7 cellular contexts compared by ENCODE assay signal in the genomic region with DNA sequence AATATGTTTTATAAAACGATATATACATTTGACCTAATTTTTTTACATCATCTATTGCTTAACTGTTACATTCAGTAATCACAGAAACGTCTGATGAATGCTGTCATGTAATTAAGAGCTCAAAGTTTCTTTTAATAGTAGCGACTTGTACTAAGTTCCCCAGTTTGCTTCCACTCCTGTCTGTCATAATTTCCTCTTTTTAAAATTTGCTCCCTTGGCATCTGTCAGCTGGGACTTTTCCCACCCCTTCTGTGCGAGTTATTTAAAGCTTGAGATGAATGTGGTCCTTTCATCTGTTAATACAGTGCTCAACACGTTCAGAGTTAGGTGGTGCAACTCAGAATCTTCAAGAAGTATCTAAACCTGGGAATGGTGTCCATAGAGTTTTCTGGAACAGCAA. TPM values are rescaled to one million over a fixed set of nuclear protein-coding genes. Genes with fewer than 3 reads are reported as not detected.
A peak's percentile ranks its signal among the peaks of the same experiment; 100 is the strongest.
DNase-seq lines count a peak whose midpoint lies in the region; ATAC-seq, FAIRE-seq and TF ChIP-seq lines count a peak whose summit lies in the region.

No MANE protein-coding gene starts in this region.

- peaks cover 18% of the 10 kb centered on the region; the same call in 1 of the 2 replicates for H3F3A ChIP-seq in PC-9 (ENCODE audit: insufficient read depth, low read depth)

- intact Hi-C loops in PC-9 (cut with micrococcal nuclease; ENCODE audit: unreplicated experiment) (loop anchor here (5.0 kb wide), 1 partner anchor 95 kb away; no protein-coding TSS in a partner anchor), endothelial cell of umbilical vein (cut with micrococcal nuclease) (loop anchor here (2.0 to 5.0 kb wide), 6 partner anchors 90 to 1300 kb away; a partner anchor contains a TSS)

- H3K9ac ChIP-seq in endothelial cell of umbilical vein (replicated peaks; ENCODE audit: extremely low read depth, insufficient read depth, low read length) (peak overlapping the region; percentile 64), parathyroid adenoma (no peak overlapping the region)

- H3K4me2 ChIP-seq in PC-9 = peak overlapping the region; percentile 83
- H3K4me2 ChIP-seq in endothelial cell of umbilical vein (ENCODE audit: insufficient read depth, low read length) = peak overlapping the region; percentile 94
- peak overlapping the region; percentile 75 for H3K4me2 ChIP-seq in parathyroid adenoma (ENCODE audit: low read length)

- no peak for DNase-seq in H7
- no peak for DNase-seq in PC-9
- no peak for DNase-seq in endothelial cell of umbilical vein (ENCODE audit: low read depth, low spot score)
- DNase-seq in HTR-8/SVneo (ENCODE audit: insufficient read length, low spot score) = no peak

- FAIRE-seq in endothelial cell of umbilical vein (lab: Jason Lieb, UNC) (no peak), HTR-8/SVneo (lab: Jason Lieb, UNC) (no peak)

- H3K27me3 ChIP-seq in H7 (ENCODE audit: control insufficient read depth, insufficient read depth, low read length) = no peaks in the 10 kb centered on the region
- H3K27me3 ChIP-seq in PC-9 (ENCODE audit: insufficient read depth, low read depth) = no peaks in the 10 kb centered on the region
- H3K27me3 ChIP-seq in endothelial cell of umbilical vein (ENCODE audit: control insufficient read depth in 2 of 2, insufficient read depth in 2 of 2, low read length in 2 of 2) = no peaks in the 10 kb centered on the region
- H3K27me3 ChIP-seq in parathyroid adenoma (ENCODE audit: control insufficient read depth, insufficient read depth, low read length) = no peaks in the 10 kb centered on the region

- H3K36me3 ChIP-seq in H7 (replicated peaks; ENCODE audit: control insufficient read depth, insufficient read depth, low read length) (no peaks in the 10 kb centered on the region), PC-9 (ENCODE audit: low read depth) (0 out of 2 replicates have a peak, but pooled peaks cover under 1% of the 10 kb centered on the region), endothelial cell of umbilical vein (ENCODE audit: control insufficient read depth in 2 of 2, extremely low read depth in 1 of 2, insufficient read depth in 2 of 2, low read length in 2 of 2) (no peaks in the 10 kb centered on the region), parathyroid adenoma (ENCODE audit: control insufficient read depth, insufficient read depth, low read length) (no peaks in the 10 kb centered on the region)

- H3K9me1 ChIP-seq in endothelial cell of umbilical vein (replicated peaks; ENCODE audit: control insufficient read depth, extremely low read depth, insufficient read depth, low read length) = no peaks in the 10 kb centered on the region

- no peak for TF ChIP-seq POLR2A in endothelial cell of umbilical vein (IDR thresholded peaks at IDR 0.05; ENCODE audit: low read depth, low read length)

- BruUV-seq in PC-9 (replicated peaks; lab: Mats Ljungman, UMichigan) (TSS peak; percentile 45), endothelial cell of umbilical vein (replicated peaks; lab: Mats Ljungman, UMichigan) (TSS peak; percentile 31)

- H3K79me2 ChIP-seq in PC-9 (ENCODE audit: low read depth) = peaks cover 71% of the 10 kb centered on the region
- H3K79me2 ChIP-seq in endothelial cell of umbilical vein (ENCODE audit: control insufficient read depth, insufficient read depth, low read length) = peaks cover 61% of the 10 kb centered on the region
- H3K79me2 ChIP-seq in parathyroid adenoma = peaks cover 7% of the 10 kb centered on the region

- H3K9me3 ChIP-seq in PC-9 (ENCODE audit: insufficient read depth, low read depth) (no peaks in the 10 kb centered on the region), endothelial cell of umbilical vein (replicated peaks; ENCODE audit: control insufficient read depth, insufficient read depth, low read length) (no peaks in the 10 kb centered on the region), parathyroid adenoma (ENCODE audit: control insufficient read depth, low read length) (no peaks in the 10 kb centered on the region)

- POLR2A ChIA-PET in PC-9 (lab: Charles Lee; ENCODE audit: unreplicated experiment) = interaction anchor here (0.6 kb wide), 1 partner anchor 205 kb away, joined by 4 read pairs; no protein-coding TSS in a partner anchor
- POLR2A ChIA-PET in endothelial cell of umbilical vein (lab: Charles Lee) = no interaction called here

- H3K27ac ChIP-seq in PC-9 (peak overlapping the region; percentile 56), endothelial cell of umbilical vein (ENCODE audit: insufficient read depth, low read depth, low read length) (no peak overlapping the region), parathyroid adenoma (no peak overlapping the region)

- no peaks in the 10 kb centered on the region for H3K9me2 ChIP-seq in PC-9 (ENCODE audit: insufficient read depth)

- dilution Hi-C loops in endothelial cell of umbilical vein (cut with MboI; ENCODE audit: extremely low pct_ligation_motif_present, low sequenced_read_pairs) = no loop called here

- peaks cover 28% of the 10 kb centered on the region for H3K4me1 ChIP-seq in PC-9 (replicated peaks; ENCODE audit: insufficient read depth)
- peaks cover 22% of the 10 kb centered on the region for H3K4me1 ChIP-seq in endothelial cell of umbilical vein (ENCODE audit: control insufficient read depth, extremely low read depth, insufficient read depth, low read length)
- H3K4me1 ChIP-seq in parathyroid adenoma = peaks cover 4% of the 10 kb centered on the region

- H4K20me1 ChIP-seq in PC-9 (ENCODE audit: insufficient read depth) (no peaks in the 10 kb centered on the region), endothelial cell of umbilical vein (replicated peaks; ENCODE audit: control insufficient read depth, extremely low read depth, insufficient read depth, low read length) (peaks cover 5% of the 10 kb centered on the region)

- no peak for TF ChIP-seq CTCF in PC-9 (conservative IDR thresholded peaks at IDR 0.05)
- no peak for TF ChIP-seq CTCF in endothelial cell of umbilical vein (IDR thresholded peaks at IDR 0.05; ENCODE audit: extremely low read depth in 1 of 2, insufficient read depth in 1 of 2, low read depth in 1 of 2, low read length in 2 of 2)
- no peak for TF ChIP-seq CTCF in parathyroid adenoma (IDR thresholded peaks at IDR 0.05)

- ATAC-seq in GM18511 (IDR thresholded peaks at IDR 0.05; ENCODE audit: unreplicated experiment) = no peak
- no peak for ATAC-seq in GM21390 (IDR thresholded peaks at IDR 0.05; ENCODE audit: unreplicated experiment)

- H2AFZ ChIP-seq in PC-9 (peak overlapping the region; percentile 99), endothelial cell of umbilical vein (ENCODE audit: low read depth, low read length) (no peak overlapping the region), parathyroid adenoma (peak overlapping the region; percentile 90)

- H3K4me3 ChIP-seq in H7 (ENCODE audit: insufficient read depth, low read depth, low read length) (peak overlapping the region; percentile 77), PC-9 (peak overlapping the region; percentile 88), endothelial cell of umbilical vein (replicated peaks in 1 of 3; ENCODE audit: insufficient read depth in 1 of 3, low read depth in 1 of 3, low read length in 3 of 3) (peak overlapping the region; percentile 38 to 80 (median 74)), parathyroid adenoma (ENCODE audit: low read depth, low read length) (peak overlapping the region; percentile 72)

- CTCF ChIA-PET in PC-9 (lab: Charles Lee) (no interaction called here), endothelial cell of umbilical vein (lab: Charles Lee) (interaction anchor here (1.6 to 2.4 kb wide), 2 partner anchors 21 to 733 kb away, joined by 6 to 11 read pairs; a partner anchor contains a TSS)

TF ChIP-seq in endothelial cell of umbilical vein, 7 proteins besides CTCF, POLR2A, EP300 and RAD21:
- no peak for TF ChIP-seq FOS (IDR thresholded peaks at IDR 0.05; ENCODE audit: borderline replicate concordance, insufficient read depth, low read length)
- TF ChIP-seq EZH2 (IDR thresholded peaks at IDR 0.05; ENCODE audit: borderline replicate concordance, low read depth, low read length, severe bottlenecking) = no peak
- TF ChIP-seq MYC (IDR thresholded peaks at IDR 0.05; ENCODE audit: low read depth, low read length) = no peak
TF ChIP-seq in endothelial cell of umbilical vein: peak in this region for 0.

RNA-seq across cellular contexts. Expression of a gene that starts 1.2 kb away (rescaled TPM):
- total RNA-seq in H7 (2014; rRNA removed; shearing (Covaris generic)) = 37.2 and 53.0 TPM in 2 replicates
- total RNA-seq in PC-9 (2021) = 21.5 and 25.7 TPM in 2 replicates
- 52.8 and 54.0 TPM in 2 replicates for total RNA-seq in endothelial cell of umbilical vein
- 13.6 and 17.6 TPM in 2 replicates for polyA plus RNA-seq in endothelial cell of umbilical vein
- 20.1 and 22.1 TPM in 2 replicates for polyA plus RNA-seq in endothelial cell of umbilical vein (2011; cell fraction: cytosol; rRNA removed)
- polyA plus RNA-seq in endothelial cell of umbilical vein (2011; cell fraction: nucleus; rRNA removed) = 33.9 and 36.4 TPM in 2 replicates
- polyA plus RNA-seq in endothelial cell of umbilical vein (2012) = 37.2 and 51.5 TPM in 2 replicates
- polyA minus RNA-seq in endothelial cell of umbilical vein = 55.8 and 56.1 TPM in 2 replicates
- polyA minus RNA-seq in endothelial cell of umbilical vein (2011; cell fraction: cytosol; rRNA and poly(A)+ RNA removed) = 26.5 TPM
- polyA minus RNA-seq in endothelial cell of umbilical vein (2011; cell fraction: nucleus; rRNA and poly(A)+ RNA removed) = 92.5 and 98.0 TPM in 2 replicates
